In genomic region chr7:889391-889790, GRCh38 we compare ENCODE assay signal across 2 cellular contexts.
TF ChIP-seq lines count a peak whose summit lies in the region.

No MANE protein-coding gene starts in this region.

TF ChIP-seq in liver, 16 proteins besides CTCF, POLR2A, EP300 and RAD21:
- no peak for TF ChIP-seq MAX (IDR thresholded peaks at IDR 0.05)
- no peak for TF ChIP-seq FOXA1 (IDR thresholded peaks at IDR 0.05)
- no peak for TF ChIP-seq ZBTB33 (IDR thresholded peaks at IDR 0.05)
- no peak for TF ChIP-seq FOXA2 (IDR thresholded peaks at IDR 0.05)
- TF ChIP-seq EGR1 (IDR thresholded peaks at IDR 0.05; ENCODE audit: low read depth in 2 of 2) = no peak
- no peak for TF ChIP-seq HNF4G (IDR thresholded peaks at IDR 0.05)
- TF ChIP-seq SP1 (IDR thresholded peaks at IDR 0.05) = no peak
- TF ChIP-seq YY1 (IDR thresholded peaks at IDR 0.05) = no peak
- TF ChIP-seq, protein P1, sequence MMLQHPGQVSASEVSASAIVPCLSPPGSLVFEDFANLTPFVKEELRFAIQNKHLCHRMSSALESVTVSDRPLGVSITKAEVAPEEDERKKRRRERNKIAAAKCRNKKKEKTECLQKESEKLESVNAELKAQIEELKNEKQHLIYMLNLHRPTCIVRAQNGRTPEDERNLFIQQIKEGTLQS (IDR thresholded peaks at IDR 0.05) = no peak
- no peak for TF ChIP-seq GABPA (IDR thresholded peaks at IDR 0.05 in 1 of 2, conservative IDR thresholded peaks at IDR 0.05 in 1 of 2)
- TF ChIP-seq REST (IDR thresholded peaks at IDR 0.05) = no peak
- TF ChIP-seq TAF1 (conservative IDR thresholded peaks at IDR 0.05) = no peak
- TF ChIP-seq NR2F2 (IDR thresholded peaks at IDR 0.05) = no peak
- no peak for TF ChIP-seq HNF4A (conservative IDR thresholded peaks at IDR 0.05)

TF ChIP-seq in HepG2, 621 proteins besides CTCF, POLR2A, EP300 and RAD21:
- TF ChIP-seq ESRRA (CRISPR knock-in tag; IDR thresholded peaks at IDR 0.05; ENCODE audit: low read depth) = no peak
- TF ChIP-seq ZNF296 (CRISPR knock-in tag; conservative IDR thresholded peaks at IDR 0.05) = no peak
- TF ChIP-seq, protein P2, sequence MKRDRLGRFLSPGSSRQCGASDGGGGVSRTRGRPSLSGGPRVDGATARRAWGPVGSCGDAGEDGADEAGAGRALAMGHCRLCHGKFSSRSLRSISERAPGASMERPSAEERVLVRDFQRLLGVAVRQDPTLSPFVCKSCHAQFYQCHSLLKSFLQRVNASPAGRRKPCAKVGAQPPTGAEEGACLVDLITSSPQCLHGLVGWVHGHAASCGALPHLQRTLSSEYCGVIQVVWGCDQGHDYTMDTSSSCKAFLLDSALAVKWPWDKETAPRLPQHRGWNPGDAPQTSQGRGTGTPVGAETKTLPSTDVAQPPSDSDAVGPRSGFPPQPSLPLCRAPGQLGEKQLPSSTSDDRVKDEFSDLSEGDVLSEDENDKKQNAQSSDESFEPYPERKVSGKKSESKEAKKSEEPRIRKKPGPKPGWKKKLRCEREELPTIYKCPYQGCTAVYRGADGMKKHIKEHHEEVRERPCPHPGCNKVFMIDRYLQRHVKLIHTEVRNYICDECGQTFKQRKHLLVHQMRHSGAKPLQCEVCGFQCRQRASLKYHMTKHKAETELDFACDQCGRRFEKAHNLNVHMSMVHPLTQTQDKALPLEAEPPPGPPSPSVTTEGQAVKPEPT (CRISPR knock-in tag; IDR thresholded peaks at IDR 0.05; ENCODE audit: low read depth) = no peak
- TF ChIP-seq ZNF232 (CRISPR knock-in tag; IDR thresholded peaks at IDR 0.05; ENCODE audit: borderline replicate concordance) = no peak
- no peak for TF ChIP-seq ZNF766 (CRISPR knock-in tag; IDR thresholded peaks at IDR 0.05; ENCODE audit: borderline replicate concordance)
- TF ChIP-seq, protein P3, sequence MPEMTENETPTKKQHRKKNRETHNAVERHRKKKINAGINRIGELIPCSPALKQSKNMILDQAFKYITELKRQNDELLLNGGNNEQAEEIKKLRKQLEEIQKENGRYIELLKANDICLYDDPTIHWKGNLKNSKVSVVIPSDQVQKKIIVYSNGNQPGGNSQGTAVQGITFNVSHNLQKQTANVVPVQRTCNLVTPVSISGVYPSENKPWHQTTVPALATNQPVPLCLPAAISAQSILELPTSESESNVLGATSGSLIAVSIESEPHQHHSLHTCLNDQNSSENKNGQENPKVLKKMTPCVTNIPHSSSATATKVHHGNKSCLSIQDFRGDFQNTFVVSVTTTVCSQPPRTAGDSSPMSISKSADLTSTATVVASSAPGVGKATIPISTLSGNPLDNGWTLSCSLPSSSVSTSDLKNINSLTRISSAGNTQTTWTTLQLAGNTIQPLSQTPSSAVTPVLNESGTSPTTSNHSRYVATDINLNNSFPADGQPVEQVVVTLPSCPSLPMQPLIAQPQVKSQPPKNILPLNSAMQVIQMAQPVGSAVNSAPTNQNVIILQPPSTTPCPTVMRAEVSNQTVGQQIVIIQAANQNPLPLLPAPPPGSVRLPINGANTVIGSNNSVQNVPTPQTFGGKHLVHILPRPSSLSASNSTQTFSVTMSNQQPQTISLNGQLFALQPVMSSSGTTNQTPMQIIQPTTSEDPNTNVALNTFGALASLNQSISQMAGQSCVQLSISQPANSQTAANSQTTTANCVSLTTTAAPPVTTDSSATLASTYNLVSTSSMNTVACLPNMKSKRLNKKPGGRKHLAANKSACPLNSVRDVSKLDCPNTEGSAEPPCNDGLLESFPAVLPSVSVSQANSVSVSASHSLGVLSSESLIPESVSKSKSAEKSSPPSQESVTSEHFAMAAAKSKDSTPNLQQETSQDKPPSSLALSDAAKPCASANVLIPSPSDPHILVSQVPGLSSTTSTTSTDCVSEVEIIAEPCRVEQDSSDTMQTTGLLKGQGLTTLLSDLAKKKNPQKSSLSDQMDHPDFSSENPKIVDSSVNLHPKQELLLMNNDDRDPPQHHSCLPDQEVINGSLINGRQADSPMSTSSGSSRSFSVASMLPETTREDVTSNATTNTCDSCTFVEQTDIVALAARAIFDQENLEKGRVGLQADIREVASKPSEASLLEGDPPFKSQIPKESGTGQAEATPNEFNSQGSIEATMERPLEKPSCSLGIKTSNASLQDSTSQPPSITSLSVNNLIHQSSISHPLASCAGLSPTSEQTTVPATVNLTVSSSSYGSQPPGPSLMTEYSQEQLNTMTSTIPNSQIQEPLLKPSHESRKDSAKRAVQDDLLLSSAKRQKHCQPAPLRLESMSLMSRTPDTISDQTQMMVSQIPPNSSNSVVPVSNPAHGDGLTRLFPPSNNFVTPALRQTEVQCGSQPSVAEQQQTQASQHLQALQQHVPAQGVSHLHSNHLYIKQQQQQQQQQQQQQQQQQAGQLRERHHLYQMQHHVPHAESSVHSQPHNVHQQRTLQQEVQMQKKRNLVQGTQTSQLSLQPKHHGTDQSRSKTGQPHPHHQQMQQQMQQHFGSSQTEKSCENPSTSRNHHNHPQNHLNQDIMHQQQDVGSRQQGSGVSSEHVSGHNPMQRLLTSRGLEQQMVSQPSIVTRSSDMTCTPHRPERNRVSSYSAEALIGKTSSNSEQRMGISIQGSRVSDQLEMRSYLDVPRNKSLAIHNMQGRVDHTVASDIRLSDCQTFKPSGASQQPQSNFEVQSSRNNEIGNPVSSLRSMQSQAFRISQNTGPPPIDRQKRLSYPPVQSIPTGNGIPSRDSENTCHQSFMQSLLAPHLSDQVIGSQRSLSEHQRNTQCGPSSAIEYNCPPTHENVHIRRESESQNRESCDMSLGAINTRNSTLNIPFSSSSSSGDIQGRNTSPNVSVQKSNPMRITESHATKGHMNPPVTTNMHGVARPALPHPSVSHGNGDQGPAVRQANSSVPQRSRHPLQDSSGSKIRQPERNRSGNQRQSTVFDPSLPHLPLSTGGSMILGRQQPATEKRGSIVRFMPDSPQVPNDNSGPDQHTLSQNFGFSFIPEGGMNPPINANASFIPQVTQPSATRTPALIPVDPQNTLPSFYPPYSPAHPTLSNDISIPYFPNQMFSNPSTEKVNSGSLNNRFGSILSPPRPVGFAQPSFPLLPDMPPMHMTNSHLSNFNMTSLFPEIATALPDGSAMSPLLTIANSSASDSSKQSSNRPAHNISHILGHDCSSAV (CRISPR knock-in tag; IDR thresholded peaks at IDR 0.05; ENCODE audit: borderline replicate concordance) = no peak
- TF ChIP-seq, protein P4, sequence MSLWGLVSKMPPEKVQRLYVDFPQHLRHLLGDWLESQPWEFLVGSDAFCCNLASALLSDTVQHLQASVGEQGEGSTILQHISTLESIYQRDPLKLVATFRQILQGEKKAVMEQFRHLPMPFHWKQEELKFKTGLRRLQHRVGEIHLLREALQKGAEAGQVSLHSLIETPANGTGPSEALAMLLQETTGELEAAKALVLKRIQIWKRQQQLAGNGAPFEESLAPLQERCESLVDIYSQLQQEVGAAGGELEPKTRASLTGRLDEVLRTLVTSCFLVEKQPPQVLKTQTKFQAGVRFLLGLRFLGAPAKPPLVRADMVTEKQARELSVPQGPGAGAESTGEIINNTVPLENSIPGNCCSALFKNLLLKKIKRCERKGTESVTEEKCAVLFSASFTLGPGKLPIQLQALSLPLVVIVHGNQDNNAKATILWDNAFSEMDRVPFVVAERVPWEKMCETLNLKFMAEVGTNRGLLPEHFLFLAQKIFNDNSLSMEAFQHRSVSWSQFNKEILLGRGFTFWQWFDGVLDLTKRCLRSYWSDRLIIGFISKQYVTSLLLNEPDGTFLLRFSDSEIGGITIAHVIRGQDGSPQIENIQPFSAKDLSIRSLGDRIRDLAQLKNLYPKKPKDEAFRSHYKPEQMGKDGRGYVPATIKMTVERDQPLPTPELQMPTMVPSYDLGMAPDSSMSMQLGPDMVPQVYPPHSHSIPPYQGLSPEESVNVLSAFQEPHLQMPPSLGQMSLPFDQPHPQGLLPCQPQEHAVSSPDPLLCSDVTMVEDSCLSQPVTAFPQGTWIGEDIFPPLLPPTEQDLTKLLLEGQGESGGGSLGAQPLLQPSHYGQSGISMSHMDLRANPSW (CRISPR knock-in tag; IDR thresholded peaks at IDR 0.05; ENCODE audit: borderline replicate concordance) = no peak
- TF ChIP-seq FOXA3 (CRISPR knock-in tag; IDR thresholded peaks at IDR 0.05) = no peak
- TF ChIP-seq ZNF333 (CRISPR knock-in tag; IDR thresholded peaks at IDR 0.05; ENCODE audit: borderline replicate concordance) = no peak
- no peak for TF ChIP-seq ADNP (CRISPR knock-in tag; IDR thresholded peaks at IDR 0.05)
- TF ChIP-seq HHEX (CRISPR knock-in tag; IDR thresholded peaks at IDR 0.05) = no peak
